8 cellular contexts compared by ENCODE assay signal in the genomic region with DNA sequence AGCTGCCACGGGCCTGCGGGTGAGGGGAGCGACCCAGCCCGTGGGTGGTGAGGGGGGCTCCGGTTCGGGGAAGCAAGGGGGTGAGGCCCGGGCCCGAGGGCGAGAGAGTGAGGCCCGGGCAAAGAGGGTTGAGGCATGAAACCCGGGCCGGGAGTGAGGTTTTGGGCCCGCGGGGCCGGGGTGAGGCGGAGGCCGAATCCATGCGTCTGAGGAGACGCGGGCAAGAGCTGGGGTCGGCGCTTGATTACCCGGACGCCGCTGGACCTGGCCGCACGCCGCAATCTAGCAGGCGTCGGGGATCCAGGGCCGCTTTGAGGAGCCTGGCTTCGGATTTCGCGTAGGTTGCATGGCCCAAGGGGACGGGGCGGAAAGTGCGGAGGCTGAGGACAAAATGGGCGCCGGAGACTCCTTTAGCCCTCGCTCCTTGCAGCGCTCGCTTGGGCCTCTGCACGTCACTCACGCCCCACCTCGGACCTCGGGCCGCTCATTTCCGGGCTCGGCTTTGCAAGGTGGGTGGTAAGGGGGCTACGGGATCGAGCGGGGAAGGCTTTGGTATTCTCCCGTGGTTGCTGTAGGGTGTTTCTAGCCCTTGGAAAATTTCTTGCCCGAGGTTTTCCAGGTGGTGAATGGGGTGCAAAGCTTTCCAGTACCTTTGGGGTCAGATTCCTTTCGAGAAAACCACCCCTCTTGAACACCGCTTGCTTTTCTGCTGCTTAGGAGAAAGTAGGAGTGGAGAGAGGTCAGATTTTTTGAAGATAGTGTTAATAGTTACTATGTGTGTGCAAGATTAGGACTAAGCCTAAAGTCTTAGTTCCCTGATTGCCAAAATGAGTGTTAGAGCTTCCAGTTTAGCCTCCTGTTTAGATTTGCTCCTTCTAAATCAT. TPM values are rescaled to one million over a fixed set of nuclear protein-coding genes. Genes with fewer than 3 reads are reported as not detected.
DNase-seq lines count a peak whose midpoint lies in the region; ATAC-seq and TF ChIP-seq lines count a peak whose summit lies in the region.

No MANE protein-coding gene starts in this region.

- TF ChIP-seq CTCF in PC-9 (conservative IDR thresholded peaks at IDR 0.05) (no peak), gastroesophageal sphincter (IDR thresholded peaks at IDR 0.05) (no peak), neutrophil (IDR thresholded peaks at IDR 0.05) (no peak), tibial nerve (IDR thresholded peaks at IDR 0.05) (peak in 1 of 5 experiments; percentile 16)

- BruUV-seq in PC-9 (replicated peaks; lab: Mats Ljungman, UMichigan): no TSS peak

- intact Hi-C loops in PC-9 (cut with micrococcal nuclease; ENCODE audit: unreplicated experiment): no loop called here

- H3K9me2 ChIP-seq in PC-9 (ENCODE audit: insufficient read depth): no peaks in the 10 kb centered on the region

- H3F3A ChIP-seq in PC-9 (ENCODE audit: insufficient read depth, low read depth): 0 out of 2 replicates have a peak, but pooled peaks cover 8% of the 10 kb centered on the region

- no peaks in the 10 kb centered on the region for H3K9me3 ChIP-seq in PC-9 (ENCODE audit: insufficient read depth, low read depth)
- no peaks in the 10 kb centered on the region for H3K9me3 ChIP-seq in gastroesophageal sphincter
- no peaks in the 10 kb centered on the region for H3K9me3 ChIP-seq in neutrophil
- no peaks in the 10 kb centered on the region for H3K9me3 ChIP-seq in tibial nerve

- TF ChIP-seq POLR2A in gastroesophageal sphincter (IDR thresholded peaks at IDR 0.05): no peak
- TF ChIP-seq POLR2A in tibial nerve (IDR thresholded peaks at IDR 0.05): no peak

- H3K4me3 ChIP-seq in PC-9 (peak overlapping the region; percentile 76), gastroesophageal sphincter (peak overlapping the region; percentile 91), neutrophil (ENCODE audit: low read depth in 1 of 2, low read length in 1 of 2) (peak overlapping the region; percentile 62 to 85), tibial nerve (peak overlapping the region; percentile 80 to 98 (median 91))

- peaks cover 18% of the 10 kb centered on the region for H3K4me1 ChIP-seq in PC-9 (replicated peaks; ENCODE audit: insufficient read depth)
- peaks cover 16 to 35% (median 19%) of the 10 kb centered on the region in 3 donors for H3K4me1 ChIP-seq in gastroesophageal sphincter
- H3K4me1 ChIP-seq in neutrophil (ENCODE audit: control insufficient read depth in 1 of 2, insufficient read depth in 1 of 2, low read depth in 1 of 2, low read length in 1 of 2): peaks cover 15 to 16% of the 10 kb centered on the region in 2 experiments
- H3K4me1 ChIP-seq in tibial nerve: peaks cover 0 to 43% (median 28%) of the 10 kb centered on the region in 4 donors

- CTCF ChIA-PET in PC-9 (lab: Charles Lee): no interaction called here

- POLR2A ChIA-PET in PC-9 (lab: Charles Lee; ENCODE audit: unreplicated experiment): interaction anchor here (1.0 kb wide), 1 partner anchor 352 kb away, joined by 3 read pairs; no protein-coding TSS in a partner anchor

- H3K36me3 ChIP-seq in PC-9 (ENCODE audit: low read depth) (no peaks in the 10 kb centered on the region), gastroesophageal sphincter (no peaks in the 10 kb centered on the region), neutrophil (no peaks in the 10 kb centered on the region), tibial nerve (no peaks in the 10 kb centered on the region)

- H3K27ac ChIP-seq in PC-9: peak overlapping the region; percentile 77
- H3K27ac ChIP-seq in gastroesophageal sphincter: peak overlapping the region; percentile 89 to 99 (median 98)
- peak overlapping the region; percentile 90 for H3K27ac ChIP-seq in neutrophil
- peak overlapping the region; percentile 97 to 99 (median 98) for H3K27ac ChIP-seq in tibial nerve

- peaks cover 33% of the 10 kb centered on the region for H4K20me1 ChIP-seq in PC-9 (ENCODE audit: insufficient read depth)

- peak overlapping the region; percentile 87 for H2AFZ ChIP-seq in PC-9

- DNase-seq in CD1c-positive myeloid dendritic cell (ENCODE audit: extremely low spot score) (peak; percentile 71), GM19238 (ENCODE audit: insufficient read length, low spot score) (peak; percentile 45), PC-9 (peak; percentile 35 to 49), tibial nerve (ENCODE audit: low spot score in 2 of 2) (peak; percentile 17)
- peak; percentile 14 for DNase-seq in activated gamma-delta T cell treated with anti-CD3 and anti-CD28 coated beads, Interleukin-2, amount 50 U/mL, for 16 hours (ENCODE audit: low read depth)

- 0 to 2% methylated on average over 18 to 19 of the region's 56 CpGs for WGBS in gastroesophageal sphincter (ENCODE audit: low coverage in 1 of 2), 2 donors
- 0 to 1% methylated on average over 37 to 45 of the region's 56 CpGs for WGBS in tibial nerve, 2 donors

- TF ChIP-seq EP300 in gastroesophageal sphincter (IDR thresholded peaks at IDR 0.05) (no peak), tibial nerve (IDR thresholded peaks at IDR 0.05) (peak in 1 of 2 donors; percentile 44)

- peak overlapping the region; percentile 96 for H3K4me2 ChIP-seq in PC-9

- ATAC-seq in HG03432 (IDR thresholded peaks at IDR 0.05; ENCODE audit: unreplicated experiment) (peak; percentile 57), gastroesophageal sphincter (peak; percentile 31)

- no peaks in the 10 kb centered on the region for H3K27me3 ChIP-seq in PC-9 (ENCODE audit: insufficient read depth, low read depth)
- H3K27me3 ChIP-seq in gastroesophageal sphincter: no peaks in the 10 kb centered on the region
- peaks cover 8% of the 10 kb centered on the region for H3K27me3 ChIP-seq in neutrophil
- no peaks in the 10 kb centered on the region for H3K27me3 ChIP-seq in tibial nerve

- peaks cover 54% of the 10 kb centered on the region for H3K79me2 ChIP-seq in PC-9 (ENCODE audit: low read depth)

RNA-seq across cellular contexts. Expression of a gene that starts 0.8 kb away (rescaled TPM):
- total RNA-seq in PC-9 (2021): 76.5 and 90.1 TPM in 2 replicates
- total RNA-seq in gastroesophageal sphincter: 10 to 100 TPM; 42.1 to 73.8 (median 62.3) TPM
- 100 to 1,000 TPM in 3 of 4 donors, 10 to 100 TPM in 1; 68.0 to 132 (median 115) TPM for total RNA-seq in tibial nerve

Comparison
In these comparisons a context has a peak if more than half of its experiments do, and no peak if none do; other contexts are left out.
1. Peak in every context shown above with its lines: DNase-seq, ATAC-seq, H3K4me3 ChIP-seq and H3K27ac ChIP-seq.
2. DNase-seq: peak in every context shown above with its lines; median percentile 71 in CD1c-positive myeloid dendritic cell; 45 in GM19238; 42 in PC-9; 17 in tibial nerve; 14 in activated gamma-delta T cell treated with anti-CD3 and anti-CD28 coated beads, Interleukin-2, amount 50 U/mL, for 16 hours.